Comparison of ENCODE assay signal across 9 cellular contexts in the genomic region with DNA sequence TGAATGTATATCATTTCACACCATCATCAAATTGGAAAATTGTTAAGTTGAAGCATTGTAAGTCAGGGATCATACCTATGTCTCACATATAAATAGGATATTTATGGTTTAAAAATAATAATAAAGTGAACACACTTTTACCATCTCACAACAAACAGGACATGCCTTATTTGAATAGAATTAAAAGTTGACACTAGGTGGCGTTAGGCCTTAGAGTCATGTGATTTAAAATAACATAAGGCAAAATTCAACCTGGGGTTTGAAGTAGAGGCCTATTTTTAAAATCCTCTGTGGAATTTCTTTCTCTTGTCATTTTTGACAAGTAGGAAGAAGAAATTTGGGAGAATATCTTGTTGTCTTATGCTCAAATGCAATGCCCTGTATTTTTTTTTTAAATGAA.
DNase-seq lines count a peak whose midpoint lies in the region; ATAC-seq and TF ChIP-seq lines count a peak whose summit lies in the region.
"Had no signal": no experiment of that assay in that cellular context is flagged by ENCODE, and none has a peak within 500 bp of the region (broad histone marks: within the 10 kb centered on the region; RNA-seq: fewer than 3 reads in every experiment).

No MANE protein-coding gene starts in this region.

- intact Hi-C loops in posterior vena cava (cut with DNase I), result no loop called here

- in situ Hi-C loops in brain microvascular endothelial cell (cut with HindIII; ENCODE audit: low pct_ligation_motif_present, low sequenced_read_pairs), result no loop called here

- no peak overlapping the region for H3K4me3 ChIP-seq in GM23338
- H3K4me3 ChIP-seq in RWPE2 (ENCODE audit: severe bottlenecking), result no peak overlapping the region
- no peak overlapping the region for H3K4me3 ChIP-seq in brain microvascular endothelial cell (ENCODE audit: low read depth, low read length)

- H3K36me3 ChIP-seq in GM23338 (ENCODE audit: insufficient read depth), result no peaks in the 10 kb centered on the region
- no peaks in the 10 kb centered on the region for H3K36me3 ChIP-seq in RWPE2 (ENCODE audit: low read depth)
- H3K36me3 ChIP-seq in brain microvascular endothelial cell (replicated peaks), result no peaks in the 10 kb centered on the region

- H3K27ac ChIP-seq in GM23338 (ENCODE audit: low read depth) (no peak overlapping the region), RWPE2 (ENCODE audit: poor library complexity, severe bottlenecking) (no peak overlapping the region), brain microvascular endothelial cell (no peak overlapping the region)

- H3K27ac Mint-ChIP-seq in GM23338, result no peak overlapping the region
- H3K27ac Mint-ChIP-seq: activated CD8-positive, alpha-beta memory T cell treated with anti-CD3 and anti-CD28 coated beads, Interleukin-2, amount 10 ng/mL, durations not matched to agents 7 days and 5 days had no signal

- H3K9me3 ChIP-seq in RWPE2 (ENCODE audit: severe bottlenecking), result no peaks in the 10 kb centered on the region

- peak; percentile 57 to 70 for TF ChIP-seq CTCF in GM23338 (conservative IDR thresholded peaks at IDR 0.05; ENCODE audit: low read depth in 2 of 2)
- TF ChIP-seq CTCF in RWPE2 (IDR thresholded peaks at IDR 0.05; ENCODE audit: poor library complexity, severe bottlenecking), result peak; percentile 73
- TF ChIP-seq CTCF in brain microvascular endothelial cell (IDR thresholded peaks at IDR 0.05; ENCODE audit: low read depth, low read length, missing control alignments), result no peak

- peak; percentile 6 for DNase-seq in COR-L47 (lab: John Stamatoyannopoulos, UW)
- peak; percentile 73 for DNase-seq in GM23338 (ENCODE audit: low spot score)
- no peak for DNase-seq in RWPE2 (ENCODE audit: low spot score)
- peak; percentile 15 for DNase-seq in inferior parietal cortex (ENCODE audit: extremely low spot score)
- DNase-seq in amygdala (lab: John Stamatoyannopoulos, UW), result no peak
- no peak for DNase-seq in posterior vena cava (ENCODE audit: low spot score)
- no peak for DNase-seq in brain microvascular endothelial cell
- DNase-seq in cortex of kidney (lab: John Stamatoyannopoulos, UW), result no peak
- DNase-seq: activated CD8-positive, alpha-beta memory T cell treated with anti-CD3 and anti-CD28 coated beads, Interleukin-2, amount 10 ng/mL, durations not matched to agents 7 days and 5 days had no signal

- H3K4me1 ChIP-seq in GM23338 (ENCODE audit: insufficient read depth) (no peaks in the 10 kb centered on the region), RWPE2 (ENCODE audit: insufficient read depth, poor library complexity, severe bottlenecking) (no peaks in the 10 kb centered on the region)

- H3K4me3 Mint-ChIP-seq in GM23338, result no peak overlapping the region
- H3K4me3 Mint-ChIP-seq: activated CD8-positive, alpha-beta memory T cell treated with anti-CD3 and anti-CD28 coated beads, Interleukin-2, amount 10 ng/mL, durations not matched to agents 7 days and 5 days had no signal

- H3K9me3 Mint-ChIP-seq in GM23338, result peaks cover 25% of the 10 kb centered on the region

- no peaks in the 10 kb centered on the region for H3F3A ChIP-seq in GM23338 (replicated peaks; ENCODE audit: low read depth)

- H3K9me2 ChIP-seq in GM23338 (ENCODE audit: insufficient read depth), result no peaks in the 10 kb centered on the region; the same call in 1 of the 2 replicates

- H4K20me1 ChIP-seq in GM23338 (replicated peaks; ENCODE audit: insufficient read depth), result no peaks in the 10 kb centered on the region

- no peaks in the 10 kb centered on the region for H3K27me3 ChIP-seq in GM23338 (ENCODE audit: insufficient read depth)
- H3K27me3 ChIP-seq in RWPE2 (ENCODE audit: insufficient read depth, poor library complexity, severe bottlenecking), result no peaks in the 10 kb centered on the region
- no peaks in the 10 kb centered on the region for H3K27me3 ChIP-seq in brain microvascular endothelial cell (replicated peaks)

- H3K27me3 Mint-ChIP-seq in GM23338 (ENCODE audit: insufficient read depth, low read depth, poor library complexity), result no peaks in the 10 kb centered on the region
- H3K27me3 Mint-ChIP-seq: activated CD8-positive, alpha-beta memory T cell treated with anti-CD3 and anti-CD28 coated beads, Interleukin-2, amount 10 ng/mL, durations not matched to agents 7 days and 5 days had no signal

- no peak overlapping the region for H3K4me2 ChIP-seq in GM23338

- H3K4me1 Mint-ChIP-seq in GM23338, result no peaks in the 10 kb centered on the region
- H3K4me1 Mint-ChIP-seq: activated CD8-positive, alpha-beta memory T cell treated with anti-CD3 and anti-CD28 coated beads, Interleukin-2, amount 10 ng/mL, durations not matched to agents 7 days and 5 days had no signal

- ATAC-seq in GM23338 (no peak), RWPE2 (ENCODE audit: low read depth) (no peak)
- ATAC-seq: activated CD8-positive, alpha-beta memory T cell treated with anti-CD3 and anti-CD28 coated beads, Interleukin-2, amount 10 ng/mL, durations not matched to agents 7 days and 5 days had no signal

- peaks cover 14% of the 10 kb centered on the region; the same call in 2 of the 3 replicates for H3K36me3 Mint-ChIP-seq in GM23338 (ENCODE audit: low read depth)
- H3K36me3 Mint-ChIP-seq: activated CD8-positive, alpha-beta memory T cell treated with anti-CD3 and anti-CD28 coated beads, Interleukin-2, amount 10 ng/mL, durations not matched to agents 7 days and 5 days had no signal

- no peaks in the 10 kb centered on the region for H3K79me2 ChIP-seq in GM23338 (replicated peaks; ENCODE audit: insufficient read depth)

- no peak overlapping the region for H2AFZ ChIP-seq in GM23338

TF ChIP-seq in GM23338, 12 proteins besides CTCF, POLR2A, EP300 and RAD21 (continues in another document):
- TF ChIP-seq JUNB (IDR thresholded peaks at IDR 0.05; ENCODE audit: unreplicated experiment) (no peak), NANOG (IDR thresholded peaks at IDR 0.05; ENCODE audit: borderline replicate concordance) (no peak), EZH2 (IDR thresholded peaks at IDR 0.05; ENCODE audit: low read depth, unreplicated experiment) (no peak)
- TF ChIP-seq, protein P1, sequence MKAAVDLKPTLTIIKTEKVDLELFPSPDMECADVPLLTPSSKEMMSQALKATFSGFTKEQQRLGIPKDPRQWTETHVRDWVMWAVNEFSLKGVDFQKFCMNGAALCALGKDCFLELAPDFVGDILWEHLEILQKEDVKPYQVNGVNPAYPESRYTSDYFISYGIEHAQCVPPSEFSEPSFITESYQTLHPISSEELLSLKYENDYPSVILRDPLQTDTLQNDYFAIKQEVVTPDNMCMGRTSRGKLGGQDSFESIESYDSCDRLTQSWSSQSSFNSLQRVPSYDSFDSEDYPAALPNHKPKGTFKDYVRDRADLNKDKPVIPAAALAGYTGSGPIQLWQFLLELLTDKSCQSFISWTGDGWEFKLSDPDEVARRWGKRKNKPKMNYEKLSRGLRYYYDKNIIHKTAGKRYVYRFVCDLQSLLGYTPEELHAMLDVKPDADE (IDR thresholded peaks at IDR 0.05), result no peak

Comparison
In these comparisons a context has a peak if more than half of its experiments do, and no peak if none do; other contexts are left out.
1. DNase-seq: peak in COR-L47 (single experiment), GM23338 (single experiment) and inferior parietal cortex (single experiment); none in RWPE2 (single experiment), amygdala (0 of 56), posterior vena cava (single experiment), brain microvascular endothelial cell (single experiment) and cortex of kidney (single experiment).